ENCODE assay signal across 1 cellular context in the genomic region with DNA sequence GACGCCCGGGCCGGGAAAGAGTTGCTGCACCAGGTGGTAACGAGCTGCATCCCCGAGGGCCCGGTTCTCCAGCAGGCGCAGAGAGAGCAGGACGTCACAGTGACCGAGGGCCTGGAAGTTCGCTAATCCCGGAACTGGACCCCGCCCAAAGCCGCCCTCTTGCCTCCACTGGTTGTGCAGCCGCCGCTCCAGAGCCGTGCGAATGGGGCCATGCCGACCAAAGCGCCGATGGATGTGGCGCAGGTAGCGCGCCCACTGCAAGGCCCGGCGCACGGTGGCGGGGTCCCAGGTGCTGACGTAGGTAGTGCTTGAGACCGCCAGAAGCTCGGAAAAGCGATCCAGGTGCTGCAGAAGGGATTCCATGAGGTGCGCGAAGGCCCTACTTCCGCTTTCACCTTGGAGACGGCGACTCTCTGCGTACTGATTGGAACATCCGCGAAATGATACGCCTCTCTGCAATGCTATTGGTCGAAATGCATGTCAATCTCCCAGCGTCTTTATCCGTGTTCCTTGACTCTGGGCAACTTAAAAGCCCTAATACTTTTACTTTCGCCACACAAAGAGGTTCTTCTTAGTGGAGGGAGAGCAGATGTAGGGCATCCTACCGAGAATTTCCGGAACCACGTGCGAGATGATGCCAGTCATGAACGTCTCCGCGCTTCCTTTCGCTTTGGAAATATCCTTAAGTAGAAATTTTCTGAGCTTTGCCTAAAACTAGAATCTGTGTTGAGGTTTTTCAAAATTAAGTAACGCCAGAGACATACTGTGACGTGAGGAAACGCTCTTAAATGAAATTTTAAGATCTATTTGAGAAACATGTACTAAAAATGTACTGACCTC.
TF ChIP-seq lines count a peak whose summit lies in the region.

A gene with protein sequence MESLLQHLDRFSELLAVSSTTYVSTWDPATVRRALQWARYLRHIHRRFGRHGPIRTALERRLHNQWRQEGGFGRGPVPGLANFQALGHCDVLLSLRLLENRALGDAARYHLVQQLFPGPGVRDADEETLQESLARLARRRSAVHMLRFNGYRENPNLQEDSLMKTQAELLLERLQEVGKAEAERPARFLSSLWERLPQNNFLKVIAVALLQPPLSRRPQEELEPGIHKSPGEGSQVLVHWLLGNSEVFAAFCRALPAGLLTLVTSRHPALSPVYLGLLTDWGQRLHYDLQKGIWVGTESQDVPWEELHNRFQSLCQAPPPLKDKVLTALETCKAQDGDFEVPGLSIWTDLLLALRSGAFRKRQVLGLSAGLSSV (minus strand): TSS at position 376 of the 840 bp plus-strand sequence. CDS start 13 bp downstream, at position 363.

TF ChIP-seq in HepG2, 621 proteins besides CTCF, POLR2A, EP300 and RAD21 (continued from another document):
- TF ChIP-seq DNMT1 (CRISPR knock-in tag; IDR thresholded peaks at IDR 0.05) (no peak), HNRNPUL1 (IDR thresholded peaks at IDR 0.05; ENCODE audit: low read depth, low read length) (no peak), JUNB (CRISPR knock-in tag; IDR thresholded peaks at IDR 0.05; ENCODE audit: borderline replicate concordance) (no peak), ZNF850 (CRISPR knock-in tag; conservative IDR thresholded peaks at IDR 0.05) (0 out of 2 replicates have a peak, but pooled peaks have one; percentile 70), MTA3 (CRISPR knock-in tag; IDR thresholded peaks at IDR 0.05) (no peak), TEAD3 (CRISPR knock-in tag; optimal IDR thresholded peaks at IDR 0.05; ENCODE audit: borderline replicate concordance) (peak; percentile 27), ZSCAN22 (CRISPR knock-in tag; IDR thresholded peaks at IDR 0.05) (no peak), SIX1 (CRISPR knock-in tag; IDR thresholded peaks at IDR 0.05; ENCODE audit: borderline replicate concordance) (no peak)
- TF ChIP-seq, protein P1, sequence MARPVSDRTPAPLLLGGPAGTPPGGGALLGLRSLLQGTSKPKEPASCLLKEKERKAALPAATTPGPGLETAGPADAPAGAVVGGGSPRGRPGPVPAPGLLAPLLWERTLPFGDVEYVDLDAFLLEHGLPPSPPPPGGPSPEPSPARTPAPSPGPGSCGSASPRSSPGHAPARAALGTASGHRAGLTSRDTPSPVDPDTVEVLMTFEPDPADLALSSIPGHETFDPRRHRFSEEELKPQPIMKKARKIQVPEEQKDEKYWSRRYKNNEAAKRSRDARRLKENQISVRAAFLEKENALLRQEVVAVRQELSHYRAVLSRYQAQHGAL (CRISPR knock-in tag; IDR thresholded peaks at IDR 0.05; ENCODE audit: not compliant biosample characterization): no peak
- TF ChIP-seq, protein P2, sequence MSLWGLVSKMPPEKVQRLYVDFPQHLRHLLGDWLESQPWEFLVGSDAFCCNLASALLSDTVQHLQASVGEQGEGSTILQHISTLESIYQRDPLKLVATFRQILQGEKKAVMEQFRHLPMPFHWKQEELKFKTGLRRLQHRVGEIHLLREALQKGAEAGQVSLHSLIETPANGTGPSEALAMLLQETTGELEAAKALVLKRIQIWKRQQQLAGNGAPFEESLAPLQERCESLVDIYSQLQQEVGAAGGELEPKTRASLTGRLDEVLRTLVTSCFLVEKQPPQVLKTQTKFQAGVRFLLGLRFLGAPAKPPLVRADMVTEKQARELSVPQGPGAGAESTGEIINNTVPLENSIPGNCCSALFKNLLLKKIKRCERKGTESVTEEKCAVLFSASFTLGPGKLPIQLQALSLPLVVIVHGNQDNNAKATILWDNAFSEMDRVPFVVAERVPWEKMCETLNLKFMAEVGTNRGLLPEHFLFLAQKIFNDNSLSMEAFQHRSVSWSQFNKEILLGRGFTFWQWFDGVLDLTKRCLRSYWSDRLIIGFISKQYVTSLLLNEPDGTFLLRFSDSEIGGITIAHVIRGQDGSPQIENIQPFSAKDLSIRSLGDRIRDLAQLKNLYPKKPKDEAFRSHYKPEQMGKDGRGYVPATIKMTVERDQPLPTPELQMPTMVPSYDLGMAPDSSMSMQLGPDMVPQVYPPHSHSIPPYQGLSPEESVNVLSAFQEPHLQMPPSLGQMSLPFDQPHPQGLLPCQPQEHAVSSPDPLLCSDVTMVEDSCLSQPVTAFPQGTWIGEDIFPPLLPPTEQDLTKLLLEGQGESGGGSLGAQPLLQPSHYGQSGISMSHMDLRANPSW (CRISPR knock-in tag; IDR thresholded peaks at IDR 0.05; ENCODE audit: borderline replicate concordance): peak; percentile 49; the same call in 1 of the 2 replicates
- TF ChIP-seq, protein P3, sequence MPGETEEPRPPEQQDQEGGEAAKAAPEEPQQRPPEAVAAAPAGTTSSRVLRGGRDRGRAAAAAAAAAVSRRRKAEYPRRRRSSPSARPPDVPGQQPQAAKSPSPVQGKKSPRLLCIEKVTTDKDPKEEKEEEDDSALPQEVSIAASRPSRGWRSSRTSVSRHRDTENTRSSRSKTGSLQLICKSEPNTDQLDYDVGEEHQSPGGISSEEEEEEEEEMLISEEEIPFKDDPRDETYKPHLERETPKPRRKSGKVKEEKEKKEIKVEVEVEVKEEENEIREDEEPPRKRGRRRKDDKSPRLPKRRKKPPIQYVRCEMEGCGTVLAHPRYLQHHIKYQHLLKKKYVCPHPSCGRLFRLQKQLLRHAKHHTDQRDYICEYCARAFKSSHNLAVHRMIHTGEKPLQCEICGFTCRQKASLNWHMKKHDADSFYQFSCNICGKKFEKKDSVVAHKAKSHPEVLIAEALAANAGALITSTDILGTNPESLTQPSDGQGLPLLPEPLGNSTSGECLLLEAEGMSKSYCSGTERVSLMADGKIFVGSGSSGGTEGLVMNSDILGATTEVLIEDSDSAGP (CRISPR knock-in tag; IDR thresholded peaks at IDR 0.05; ENCODE audit: borderline replicate concordance): peak; percentile 90
